ENCODE assay signal across 7 cellular contexts in the genomic region with DNA sequence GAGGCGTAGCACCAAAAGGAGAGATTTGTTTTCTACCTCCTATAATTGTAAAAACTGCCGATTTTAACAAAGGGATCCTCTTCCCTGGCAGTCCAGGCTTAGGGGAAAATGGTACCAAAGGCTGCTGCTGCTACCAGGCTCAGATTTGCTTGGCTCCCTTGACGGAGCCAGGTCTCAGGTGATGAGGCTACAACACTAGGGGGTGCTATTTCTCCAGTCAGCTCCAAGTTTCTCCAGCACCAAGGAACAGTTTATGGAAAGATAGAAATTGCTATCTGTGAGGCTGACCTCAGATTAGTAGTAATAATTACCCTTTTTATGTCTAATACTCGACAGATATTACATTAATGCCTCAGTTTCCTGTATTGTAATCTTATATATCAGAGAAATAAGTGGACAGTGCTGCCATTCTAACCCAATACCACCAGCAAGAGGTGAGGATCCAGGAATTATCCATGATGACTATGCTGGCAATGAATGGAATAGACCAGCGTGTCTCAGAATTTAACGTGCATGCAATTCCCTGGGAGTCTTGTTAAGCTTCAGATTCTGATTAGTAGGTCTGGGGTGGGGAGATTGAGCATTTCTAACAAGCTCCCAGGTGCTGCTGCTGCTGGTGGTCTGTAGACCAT.
DNase-seq lines count a peak whose midpoint lies in the region; ATAC-seq and TF ChIP-seq lines count a peak whose summit lies in the region.

No MANE protein-coding gene starts in this region.

- DNase-seq in ELR (ENCODE audit: low read depth) (peak; percentile 68), NCI-H748 treated with DMSO at 0.1 percent for 48 hours (lab: John Stamatoyannopoulos, UW) (peak; percentile 73), astrocyte of the cerebellum (ENCODE audit: low read depth) (peak; percentile 26), iPS DF 4.7 (ENCODE audit: extremely low read depth, low spot score) (peak; percentile 79)
- DNase-seq in stimulated activated CD4-positive, alpha-beta T cell treated with anti-CD3 and anti-CD28 coated beads, Interleukin-2, amount 100 ng/mL, for 48 hours = peak; percentile 17 to 28

- ATAC-seq in HG02623 (IDR thresholded peaks at IDR 0.05; ENCODE audit: unreplicated experiment) = peak; percentile 50
- no peak for ATAC-seq in GM21423 (IDR thresholded peaks at IDR 0.05; ENCODE audit: unreplicated experiment)

- in situ Hi-C loops in astrocyte of the cerebellum (cut with HindIII; ENCODE audit: low sequenced_read_pairs) = loop anchor here (5.0 kb wide), 1 partner anchor 33 kb away; no protein-coding TSS in a partner anchor

- TF ChIP-seq CTCF in astrocyte of the cerebellum (IDR thresholded peaks at IDR 0.05; ENCODE audit: low read depth, low read length, missing control alignments) = peak; percentile 76

- no peak overlapping the region for H3K4me3 ChIP-seq in astrocyte of the cerebellum (ENCODE audit: low read depth, low read length)

Comparison
In these comparisons a context has a peak if more than half of its experiments do, and no peak if none do; other contexts are left out.
1. DNase-seq: peak in every context shown above with its lines; median percentile 79 in iPS DF 4.7; 73 in NCI-H748 treated with DMSO at 0.1 percent for 48 hours; 68 in ELR; 26 in astrocyte of the cerebellum; 22 in stimulated activated CD4-positive, alpha-beta T cell treated with anti-CD3 and anti-CD28 coated beads, Interleukin-2, amount 100 ng/mL, for 48 hours.